15 cellular contexts compared by ENCODE assay signal in the genomic region with DNA sequence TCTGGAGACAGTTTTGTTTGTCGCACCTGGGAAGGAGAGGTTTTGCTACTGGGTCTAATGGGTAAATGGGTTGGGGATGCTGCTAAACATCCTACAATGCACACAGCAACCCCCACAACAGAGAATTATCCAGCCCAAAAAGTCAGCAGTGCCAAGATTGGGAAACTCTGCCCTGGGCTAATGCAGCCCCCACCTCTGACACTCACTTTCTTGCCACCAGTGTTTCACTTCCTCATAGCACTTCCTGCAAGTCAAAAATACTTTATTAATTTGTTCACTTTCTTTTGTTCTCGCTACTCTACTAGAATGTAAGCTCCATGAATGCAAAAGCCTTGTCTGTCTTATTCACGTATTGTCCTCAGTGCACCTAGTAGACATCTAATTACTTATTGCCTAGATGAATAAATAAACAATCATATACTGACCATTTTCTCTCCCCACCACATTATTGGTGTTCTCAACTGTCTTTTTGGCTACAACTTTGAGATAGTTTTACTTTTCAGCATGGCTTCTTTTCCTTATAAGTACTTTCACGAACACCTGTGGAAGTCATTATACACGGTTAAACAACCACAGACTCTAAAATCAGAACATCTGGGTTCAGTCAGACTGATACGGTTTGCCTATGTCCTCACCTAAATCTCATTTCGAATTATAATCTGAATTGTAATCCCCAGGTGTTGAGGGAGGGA.
DNase-seq lines count a peak whose midpoint lies in the region; ATAC-seq, FAIRE-seq and TF ChIP-seq lines count a peak whose summit lies in the region.
"Had no signal": no experiment of that assay in that cellular context is flagged by ENCODE, and none has a peak within 500 bp of the region (broad histone marks: within the 10 kb centered on the region; RNA-seq: fewer than 3 reads in every experiment).

No MANE protein-coding gene starts in this region.

- H3K4me3 ChIP-seq in SU-DHL-6 (ENCODE audit: insufficient read depth, low read length, poor library complexity, severe bottlenecking) = peak overlapping the region; percentile 48

- H3K27me3 ChIP-seq in SU-DHL-6 (ENCODE audit: low read length) = no peaks in the 10 kb centered on the region

- H2AFZ ChIP-seq in SU-DHL-6 (ENCODE audit: low read depth, low read length, severe bottlenecking) = no peak overlapping the region

- H3K9me3 ChIP-seq in SU-DHL-6 (ENCODE audit: insufficient read depth, low read length) = no peaks in the 10 kb centered on the region

- peak overlapping the region; percentile 54 for H3K9ac ChIP-seq in SU-DHL-6 (ENCODE audit: low read length)

- H3F3A ChIP-seq in SU-DHL-6 (ENCODE audit: insufficient read depth) = peaks cover 16% of the 10 kb centered on the region

- peak overlapping the region; percentile 99 for H3K27ac ChIP-seq in SU-DHL-6 (ENCODE audit: low read depth, low read length)
- H3K27ac ChIP-seq: C4-2B had no signal

- H4K20me1 ChIP-seq in SU-DHL-6 (ENCODE audit: low read depth, low read length) = no peaks in the 10 kb centered on the region

- intact Hi-C loops in head of caudate nucleus (cut with DNase I) = no loop called here

- peak; percentile 31 for FAIRE-seq in GM18507 (lab: Jason Lieb, UNC)

- H3K4me2 ChIP-seq in SU-DHL-6 (ENCODE audit: low read depth, low read length, poor library complexity, severe bottlenecking) = peak overlapping the region; percentile 85

- H3K36me3 ChIP-seq in SU-DHL-6 (ENCODE audit: low read length) = no peaks in the 10 kb centered on the region

- TF ChIP-seq CTCF in SU-DHL-6 (IDR thresholded peaks at IDR 0.05; ENCODE audit: insufficient read depth, low read length, poor library complexity, severe bottlenecking) = no peak
- no peak for TF ChIP-seq CTCF in omental fat pad (IDR thresholded peaks at IDR 0.05)

- ATAC-seq in GM21529 (IDR thresholded peaks at IDR 0.05; ENCODE audit: unreplicated experiment) (peak; percentile 82), HG03457 (IDR thresholded peaks at IDR 0.05; ENCODE audit: unreplicated experiment) (peak; percentile 80), GM21526 (IDR thresholded peaks at IDR 0.05; ENCODE audit: low FRiP score, unreplicated experiment) (no peak), omental fat pad (ENCODE audit: low FRiP score) (no peak)
- ATAC-seq: T-helper 17 cell had no signal

- DNase-seq in GM18507 (ENCODE audit: extremely low spot score, insufficient read length, low read depth) (no peak), omental fat pad (ENCODE audit: low spot score) (no peak), head of caudate nucleus (no peak), HUDEP-2 (lab: John Stamatoyannopoulos, UW; ENCODE audit: unreplicated experiment in 76 of 76) (no peak)
- DNase-seq: aorta, endodermal cell, NCI-H526 treated with DMSO at 0.1 percent for 48 hours, retina, T-helper 17 cell, trophoblast cell had no signal

- peaks cover 32% of the 10 kb centered on the region for H3K79me2 ChIP-seq in SU-DHL-6 (ENCODE audit: insufficient read depth, low read length)

- no peaks in the 10 kb centered on the region for H3K9me2 ChIP-seq in SU-DHL-6 (replicated peaks; ENCODE audit: insufficient read depth, low read length)

Comparison
In these comparisons a context has a peak if more than half of its experiments do, and no peak if none do; other contexts are left out.
1. ATAC-seq: peak in GM21529 (single experiment) and HG03457 (single experiment); none in GM21526 (single experiment) and omental fat pad (single experiment).